ENCODE assay signal across 8 cellular contexts in the genomic region with DNA sequence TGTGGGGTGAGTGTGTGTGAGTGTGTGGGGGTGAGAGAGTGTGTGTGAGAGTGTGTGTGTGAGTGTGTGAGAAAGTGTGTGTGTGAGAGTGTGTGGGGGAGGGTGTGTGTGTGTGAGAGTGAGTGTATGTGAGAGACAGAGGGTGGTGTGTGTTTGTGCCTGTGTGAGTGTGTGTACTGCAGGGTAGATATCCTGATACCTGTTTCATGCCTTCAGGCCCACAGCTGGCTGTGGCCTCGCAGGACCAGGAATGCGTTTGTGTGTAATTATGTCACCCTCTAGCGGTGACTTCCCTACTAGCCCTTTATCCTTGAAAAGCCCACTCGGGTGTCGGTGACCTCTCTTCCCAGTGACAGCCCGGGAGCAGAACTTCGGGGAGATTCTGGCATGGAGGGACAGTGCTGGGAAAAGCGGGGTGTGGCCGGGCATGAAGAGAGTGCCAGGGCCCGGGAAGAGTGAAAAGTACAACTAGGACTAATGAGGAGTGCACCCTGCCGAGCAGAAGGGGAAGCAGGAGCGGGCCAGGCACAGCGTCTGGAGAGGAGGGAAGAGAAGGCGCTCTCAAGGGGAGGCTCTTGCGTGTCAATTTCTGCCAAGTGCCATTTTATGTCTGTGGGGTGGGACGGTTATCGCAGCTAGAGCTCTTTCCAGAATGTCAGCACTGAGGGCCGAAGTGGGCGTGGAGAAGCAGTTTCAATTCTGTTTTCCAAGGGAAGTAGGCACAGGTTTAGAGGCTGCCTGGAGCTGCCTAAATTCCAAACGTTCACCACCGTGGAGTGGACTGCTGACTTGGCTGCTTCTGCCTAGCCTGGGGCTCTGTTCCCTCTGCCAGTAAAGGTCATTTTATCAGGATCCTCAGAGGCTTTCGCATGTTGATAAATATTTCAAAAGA. TPM values are rescaled to one million over a fixed set of nuclear protein-coding genes. Genes with fewer than 3 reads are reported as not detected.
DNase-seq lines count a peak whose midpoint lies in the region; ATAC-seq and TF ChIP-seq lines count a peak whose summit lies in the region.

No MANE protein-coding gene starts in this region.

- H2AFZ ChIP-seq in OCI-LY3 (ENCODE audit: low read depth, low read length): no peak overlapping the region

- peaks cover 5% of the 10 kb centered on the region for H3K27me3 Mint-ChIP-seq in activated T-cell treated with anti-CD3 and anti-CD28 coated beads, Interleukin-2, amount 50 U/mL, for 72 hours (ENCODE audit: low read depth)

- intact Hi-C loops in tibial artery (cut with DNase I; ENCODE audit: low total_unique reads): no loop called here

- H3K79me2 ChIP-seq in OCI-LY3 (ENCODE audit: low read length): no peaks in the 10 kb centered on the region

- H3K9me3 Mint-ChIP-seq in activated T-cell treated with anti-CD3 and anti-CD28 coated beads, Interleukin-2, amount 50 U/mL, for 72 hours: no peaks in the 10 kb centered on the region

- H3K27ac ChIP-seq in HUES48 (ENCODE audit: low read depth, low read length) (peak overlapping the region; percentile 80), OCI-LY3 (ENCODE audit: low read length) (no peak overlapping the region), muscle layer of colon (ENCODE audit: low read depth, low read length) (peak overlapping the region; percentile 92), tibial artery (peak overlapping the region; percentile 80 to 81)

- peaks cover 3% of the 10 kb centered on the region; the same call in 1 of the 2 replicates for H4K20me1 ChIP-seq in OCI-LY3 (ENCODE audit: insufficient read depth, low read length)

- H3K27me3 ChIP-seq in BJ (ENCODE audit: control insufficient read depth, insufficient read depth, low read length): no peaks in the 10 kb centered on the region
- H3K27me3 ChIP-seq in HUES48 (ENCODE audit: control insufficient read depth, insufficient read depth, low read length): peaks cover 22% of the 10 kb centered on the region
- H3K27me3 ChIP-seq in OCI-LY3 (ENCODE audit: low read depth, low read length): 0 out of 2 replicates have a peak, but pooled peaks cover 3% of the 10 kb centered on the region
- no peaks in the 10 kb centered on the region for H3K27me3 ChIP-seq in muscle layer of colon (ENCODE audit: control insufficient read depth in 1 of 2, insufficient read depth in 2 of 2, low read length in 2 of 2)
- no peaks in the 10 kb centered on the region for H3K27me3 ChIP-seq in tibial artery

- H3K9ac ChIP-seq in HUES48 (ENCODE audit: low read depth, low read length) (no peak overlapping the region), OCI-LY3 (ENCODE audit: low read length) (peak overlapping the region; percentile 56), muscle layer of colon (ENCODE audit: low read length) (peak overlapping the region; percentile 57)

- TF ChIP-seq CTCF in BJ (IDR thresholded peaks at IDR 0.05; ENCODE audit: insufficient read depth, low read depth, low read length) (peak; percentile 77), OCI-LY3 (IDR thresholded peaks at IDR 0.05; ENCODE audit: low read depth, low read length) (peak; percentile 79), tibial artery (IDR thresholded peaks at IDR 0.05) (peak; percentile 73 to 75)

- peaks cover 11% of the 10 kb centered on the region for H3K4me1 ChIP-seq in HUES48 (ENCODE audit: control insufficient read depth, insufficient read depth, low read length)
- H3K4me1 ChIP-seq in OCI-LY3 (ENCODE audit: low read length): peaks cover 46% of the 10 kb centered on the region
- H3K4me1 ChIP-seq in muscle layer of colon (ENCODE audit: insufficient read depth, low read length): peaks cover 18% of the 10 kb centered on the region
- H3K4me1 ChIP-seq in tibial artery: peaks cover 0 to 16% (median 13%) of the 10 kb centered on the region in 4 donors

- CTCF ChIA-PET in BJ (lab: Yijun Ruan, JAX): interaction anchor here (0.6 to 3.1 kb wide), 22 partner anchors 10 to 1036 kb away, joined by 3 to 18 read pairs (median 4); a partner anchor contains a TSS

- peak overlapping the region; percentile 74 for H3K27ac Mint-ChIP-seq in activated T-cell treated with anti-CD3 and anti-CD28 coated beads, Interleukin-2, amount 50 U/mL, for 72 hours

- H3K4me3 ChIP-seq in BJ (ENCODE audit: low read depth, low read length): peak overlapping the region; percentile 36
- H3K4me3 ChIP-seq in HUES48 (ENCODE audit: low read depth, low read length): peak overlapping the region; percentile 58
- H3K4me3 ChIP-seq in OCI-LY3 (ENCODE audit: low read length): peak overlapping the region; percentile 81
- H3K4me3 ChIP-seq in muscle layer of colon (ENCODE audit: low read depth in 1 of 2, low read length in 2 of 2): peak overlapping the region; percentile 35 to 65
- H3K4me3 ChIP-seq in tibial artery: peak overlapping the region; percentile 47 to 56

- H3K9me3 ChIP-seq in HUES48 (ENCODE audit: control insufficient read depth, insufficient read depth, low read length) (no peaks in the 10 kb centered on the region), OCI-LY3 (ENCODE audit: insufficient read depth, low read length) (no peaks in the 10 kb centered on the region), muscle layer of colon (ENCODE audit: low read length) (no peaks in the 10 kb centered on the region), tibial artery (no peaks in the 10 kb centered on the region)

- peaks cover 65% of the 10 kb centered on the region for H3K4me1 Mint-ChIP-seq in activated T-cell treated with anti-CD3 and anti-CD28 coated beads, Interleukin-2, amount 50 U/mL, for 72 hours (ENCODE audit: low read depth)

- H3K4me3 Mint-ChIP-seq in activated T-cell treated with anti-CD3 and anti-CD28 coated beads, Interleukin-2, amount 50 U/mL, for 72 hours: peak overlapping the region; percentile 82 to 91

- POLR2A ChIA-PET in BJ (lab: Charles Lee): interaction anchor here (0.6 kb wide), 1 partner anchor 29 kb away, joined by 3 read pairs; no protein-coding TSS in a partner anchor

- no peaks in the 10 kb centered on the region for H3K36me3 Mint-ChIP-seq in activated T-cell treated with anti-CD3 and anti-CD28 coated beads, Interleukin-2, amount 50 U/mL, for 72 hours (ENCODE audit: insufficient read depth in 2 of 2)

- ATAC-seq in GM19023 (IDR thresholded peaks at IDR 0.05; ENCODE audit: unreplicated experiment): peak; percentile 46
- peak; percentile 69 for ATAC-seq in activated T-cell treated with anti-CD3 and anti-CD28 coated beads, Interleukin-2, amount 50 U/mL, for 72 hours (replicated peaks in 1 of 2)

- DNase-seq in BJ (ENCODE audit: low read depth) (no peak), fibroblast of gingiva (ENCODE audit: low read depth) (peak; percentile 85), tibial artery (peak; percentile 71 to 87)
- peak; percentile 62 to 67 for DNase-seq in activated T-cell treated with anti-CD3 and anti-CD28 coated beads, Interleukin-2, amount 50 U/mL, for 72 hours

- no peaks in the 10 kb centered on the region for H3K36me3 ChIP-seq in BJ (ENCODE audit: control insufficient read depth, insufficient read depth, low read length)
- H3K36me3 ChIP-seq in HUES48 (ENCODE audit: control insufficient read depth, insufficient read depth, low read length): no peaks in the 10 kb centered on the region
- H3K36me3 ChIP-seq in OCI-LY3 (replicated peaks; ENCODE audit: low read depth, low read length): no peaks in the 10 kb centered on the region
- H3K36me3 ChIP-seq in muscle layer of colon (ENCODE audit: insufficient read depth, low read length): no peaks in the 10 kb centered on the region
- no peaks in the 10 kb centered on the region for H3K36me3 ChIP-seq in tibial artery

- peak overlapping the region; percentile 100 for H3K4me2 ChIP-seq in OCI-LY3 (ENCODE audit: low read length)

RNA-seq across cellular contexts. Expression of a gene that starts 11.0 kb away (rescaled TPM):
- 4.9 and 9.4 TPM in 2 replicates for polyA plus RNA-seq in BJ (2011; rRNA removed)
- polyA minus RNA-seq in BJ (2011; rRNA and poly(A)+ RNA removed): 6.7 and 12.7 TPM in 2 replicates
- total RNA-seq in activated T-cell treated with anti-CD3 and anti-CD28 coated beads, Interleukin-2, amount 50 U/mL, for 72 hours: 10 to 100 TPM; 18.1 to 19.9 TPM

RNA-seq across cellular contexts. Expression of a gene that starts 23.7 kb away (rescaled TPM):
- polyA plus RNA-seq in BJ (2011; rRNA removed): 38.7 and 57.3 TPM in 2 replicates
- polyA minus RNA-seq in BJ (2011; rRNA and poly(A)+ RNA removed): 38.0 and 53.6 TPM in 2 replicates
- under 1 TPM; 0.22 to 0.51 TPM for total RNA-seq in activated T-cell treated with anti-CD3 and anti-CD28 coated beads, Interleukin-2, amount 50 U/mL, for 72 hours
